In the genomic region with DNA sequence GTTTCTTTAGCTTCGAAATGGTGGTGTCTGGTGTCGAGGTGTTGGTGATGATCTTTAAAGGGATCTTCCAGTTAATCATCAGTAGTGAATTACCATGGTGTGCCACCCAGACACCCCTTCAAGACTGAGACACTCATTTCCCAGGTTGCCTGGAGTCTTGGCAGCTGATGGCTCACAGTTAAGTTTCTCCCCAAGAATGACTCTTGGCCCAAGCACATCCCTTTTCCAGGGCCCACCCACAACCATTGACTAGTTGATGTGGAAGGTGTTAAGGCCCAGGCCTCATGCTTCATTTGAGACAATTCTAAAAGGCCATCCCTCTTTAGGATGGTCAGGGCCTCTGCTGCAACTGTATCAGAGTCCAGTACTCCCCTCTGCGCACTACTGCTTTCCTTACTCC, we compare ENCODE assay signal across 14 cellular contexts.
DNase-seq lines count a peak whose midpoint lies in the region; ATAC-seq, FAIRE-seq and TF ChIP-seq lines count a peak whose summit lies in the region.
"Had no signal": no experiment of that assay in that cellular context is flagged by ENCODE, and none has a peak within 500 bp of the region (broad histone marks: within the 10 kb centered on the region; RNA-seq: fewer than 3 reads in every experiment).

No MANE protein-coding gene starts in this region.

- intact Hi-C loops in activated CD4-positive, alpha-beta memory T cell treated with anti-CD3 and anti-CD28 coated beads for 36 hours (cut with micrococcal nuclease): no loop called here

- no peak for ATAC-seq in activated naive CD8-positive, alpha-beta T cell treated with anti-CD3 and anti-CD28 coated beads, Interleukin-2, amount 50 U/mL, for 24 hours
- no peak for ATAC-seq in HG03280 (IDR thresholded peaks at IDR 0.05; ENCODE audit: unreplicated experiment)
- ATAC-seq: HepG2 had no signal

- H3K27ac Mint-ChIP-seq in activated CD4-positive, alpha-beta memory T cell treated with anti-CD3 and anti-CD28 coated beads for 36 hours: no peak overlapping the region
- no peak overlapping the region for H3K27ac Mint-ChIP-seq in activated CD4-positive, alpha-beta memory T cell treated with anti-CD3 and anti-CD28 coated beads, Interleukin-2, amount 10 ng/mL, durations not matched to agents 7 days and 5 days
- H3K27ac Mint-ChIP-seq in activated naive CD8-positive, alpha-beta T cell treated with anti-CD3 and anti-CD28 coated beads, Interleukin-2, amount 50 U/mL, for 24 hours: peak overlapping the region; percentile 61

- H3K36me3 Mint-ChIP-seq in activated CD4-positive, alpha-beta memory T cell treated with anti-CD3 and anti-CD28 coated beads for 36 hours: no peaks in the 10 kb centered on the region
- H3K36me3 Mint-ChIP-seq in activated CD4-positive, alpha-beta memory T cell treated with anti-CD3 and anti-CD28 coated beads, Interleukin-2, amount 10 ng/mL, durations not matched to agents 7 days and 5 days (ENCODE audit: low read depth): no peaks in the 10 kb centered on the region
- H3K36me3 Mint-ChIP-seq in activated naive CD8-positive, alpha-beta T cell treated with anti-CD3 and anti-CD28 coated beads, Interleukin-2, amount 50 U/mL, for 24 hours (ENCODE audit: low read depth): peaks cover 3% of the 10 kb centered on the region
- H3K36me3 Mint-ChIP-seq: CD4-positive, CD25-positive, alpha-beta regulatory T cell had no signal

- no peaks in the 10 kb centered on the region for H3K9me3 Mint-ChIP-seq in activated CD4-positive, alpha-beta memory T cell treated with anti-CD3 and anti-CD28 coated beads for 36 hours
- H3K9me3 Mint-ChIP-seq in activated CD4-positive, alpha-beta memory T cell treated with anti-CD3 and anti-CD28 coated beads, Interleukin-2, amount 10 ng/mL, durations not matched to agents 7 days and 5 days: peaks cover under 1% of the 10 kb centered on the region
- no peaks in the 10 kb centered on the region for H3K9me3 Mint-ChIP-seq in activated naive CD8-positive, alpha-beta T cell treated with anti-CD3 and anti-CD28 coated beads, Interleukin-2, amount 50 U/mL, for 24 hours

- CTCF ChIA-PET in activated CD4-positive, alpha-beta memory T cell treated with anti-CD3 and anti-CD28 coated beads for 36 hours (lab: Charles Lee): interaction anchor here (0.6 to 1.0 kb wide), 2 partner anchors 19 to 836 kb away, joined by 4 to 5 read pairs; no protein-coding TSS in a partner anchor
- CTCF ChIA-PET in activated CD4-positive, alpha-beta memory T cell treated with anti-CD3 and anti-CD28 coated beads, Interleukin-2, amount 10 ng/mL, durations not matched to agents 7 days and 5 days (lab: Charles Lee): no interaction called here

- no peak overlapping the region for H3K4me3 Mint-ChIP-seq in activated CD4-positive, alpha-beta memory T cell treated with anti-CD3 and anti-CD28 coated beads for 36 hours
- H3K4me3 Mint-ChIP-seq in activated CD4-positive, alpha-beta memory T cell treated with anti-CD3 and anti-CD28 coated beads, Interleukin-2, amount 10 ng/mL, durations not matched to agents 7 days and 5 days: no peak overlapping the region
- H3K4me3 Mint-ChIP-seq in activated naive CD8-positive, alpha-beta T cell treated with anti-CD3 and anti-CD28 coated beads, Interleukin-2, amount 50 U/mL, for 24 hours: no peak overlapping the region
- H3K4me3 Mint-ChIP-seq: CD4-positive, CD25-positive, alpha-beta regulatory T cell had no signal

- no peak for FAIRE-seq in GM12891 (lab: Jason Lieb, UNC)
- FAIRE-seq: H1, HepG2, HTR-8/SVneo had no signal

- peaks cover 60% of the 10 kb centered on the region for H3K4me1 Mint-ChIP-seq in activated CD4-positive, alpha-beta memory T cell treated with anti-CD3 and anti-CD28 coated beads for 36 hours (ENCODE audit: low read depth)
- peaks cover 28% of the 10 kb centered on the region for H3K4me1 Mint-ChIP-seq in activated CD4-positive, alpha-beta memory T cell treated with anti-CD3 and anti-CD28 coated beads, Interleukin-2, amount 10 ng/mL, durations not matched to agents 7 days and 5 days
- peaks cover 74% of the 10 kb centered on the region for H3K4me1 Mint-ChIP-seq in activated naive CD8-positive, alpha-beta T cell treated with anti-CD3 and anti-CD28 coated beads, Interleukin-2, amount 50 U/mL, for 24 hours

- no peak for TF ChIP-seq POLR2A in GM12891 (IDR thresholded peaks at IDR 0.05; ENCODE audit: low read depth, low read length)

- POLR2A ChIA-PET in activated CD4-positive, alpha-beta memory T cell treated with anti-CD3 and anti-CD28 coated beads for 36 hours (lab: Charles Lee): interaction anchor here (1.0 kb wide), 1 partner anchor 145 kb away, joined by 3 read pairs; no protein-coding TSS in a partner anchor
- POLR2A ChIA-PET in activated CD4-positive, alpha-beta memory T cell treated with anti-CD3 and anti-CD28 coated beads, Interleukin-2, amount 10 ng/mL, durations not matched to agents 7 days and 5 days (lab: Charles Lee): no interaction called here

- no peaks in the 10 kb centered on the region for H3K27me3 Mint-ChIP-seq in activated CD4-positive, alpha-beta memory T cell treated with anti-CD3 and anti-CD28 coated beads for 36 hours
- no peaks in the 10 kb centered on the region for H3K27me3 Mint-ChIP-seq in activated CD4-positive, alpha-beta memory T cell treated with anti-CD3 and anti-CD28 coated beads, Interleukin-2, amount 10 ng/mL, durations not matched to agents 7 days and 5 days
- no peaks in the 10 kb centered on the region for H3K27me3 Mint-ChIP-seq in activated naive CD8-positive, alpha-beta T cell treated with anti-CD3 and anti-CD28 coated beads, Interleukin-2, amount 50 U/mL, for 24 hours
- H3K27me3 Mint-ChIP-seq: CD4-positive, CD25-positive, alpha-beta regulatory T cell had no signal

- peak; percentile 45 for DNase-seq in activated CD4-positive, alpha-beta memory T cell treated with anti-CD3 and anti-CD28 coated beads for 36 hours
- no peak for DNase-seq in activated CD4-positive, alpha-beta memory T cell treated with anti-CD3 and anti-CD28 coated beads, Interleukin-2, amount 10 ng/mL, durations not matched to agents 7 days and 5 days
- peak; percentile 32 for DNase-seq in stimulated activated CD4-positive, alpha-beta T cell treated with anti-CD3 and anti-CD28 coated beads, Interleukin-1b, Interleukin-23, amount 100 ng/mL, for 48 hours
- no peak for DNase-seq in stimulated activated CD4-positive, alpha-beta T cell treated with anti-CD3 and anti-CD28 coated beads, Interleukin-2, amount 100 ng/mL, for 24 hours
- DNase-seq in activated naive CD8-positive, alpha-beta T cell treated with anti-CD3 and anti-CD28 coated beads, Interleukin-2, amount 50 U/mL, for 24 hours: no peak
- no peak for DNase-seq in GM12891 (ENCODE audit: insufficient read length, low spot score)
- DNase-seq: ACHN; CD4-positive, CD25-positive, alpha-beta regulatory T cell; DMS53; GF-D8 had no signal

TF ChIP-seq in GM12891, 5 proteins besides CTCF, POLR2A, EP300 and RAD21:
- TF ChIP-seq TAF1 (IDR thresholded peaks at IDR 0.05; ENCODE audit: low read depth, low read length): no peak
- TF ChIP-seq SPI1 (IDR thresholded peaks at IDR 0.05; ENCODE audit: low read depth, low read length): no peak
- no peak for TF ChIP-seq POLR2AphosphoS5 (IDR thresholded peaks at IDR 0.05; ENCODE audit: low read depth, low read length)
- no peak for TF ChIP-seq PAX5 (IDR thresholded peaks at IDR 0.05; ENCODE audit: insufficient read depth, low read length, severe bottlenecking)
- TF ChIP-seq POU2F2 (IDR thresholded peaks at IDR 0.05; ENCODE audit: low read depth, low read length): no peak

Comparison
In these comparisons a context has a peak if more than half of its experiments do, and no peak if none do; other contexts are left out.
1. DNase-seq: peak in activated CD4-positive, alpha-beta memory T cell treated with anti-CD3 and anti-CD28 coated beads for 36 hours (single experiment) and stimulated activated CD4-positive, alpha-beta T cell treated with anti-CD3 and anti-CD28 coated beads, Interleukin-1b, Interleukin-23, amount 100 ng/mL, for 48 hours (single experiment); none in activated CD4-positive, alpha-beta memory T cell treated with anti-CD3 and anti-CD28 coated beads, Interleukin-2, amount 10 ng/mL, durations not matched to agents 7 days and 5 days (single experiment), stimulated activated CD4-positive, alpha-beta T cell treated with anti-CD3 and anti-CD28 coated beads, Interleukin-2, amount 100 ng/mL, for 24 hours (0 of 2), activated naive CD8-positive, alpha-beta T cell treated with anti-CD3 and anti-CD28 coated beads, Interleukin-2, amount 50 U/mL, for 24 hours (single experiment) and GM12891 (single experiment).